ENCODE assay signal across 2 cellular contexts in genomic region chr3:28915711-28916481, GRCh38.
TF ChIP-seq lines count a peak whose summit lies in the region.

No MANE protein-coding gene starts in this region.

TF ChIP-seq in SK-N-SH treated with all-trans-retinoic acid at 6 μM for 48 hours, 23 proteins besides CTCF, POLR2A, EP300 and RAD21 (continued from another document):
- TF ChIP-seq CREB5 (CRISPR knock-in tag; IDR thresholded peaks at IDR 0.05; ENCODE audit: low read depth) = no peak
- no peak for TF ChIP-seq ZNF565 (CRISPR knock-in tag; conservative IDR thresholded peaks at IDR 0.05; ENCODE audit: low read depth)
- no peak for TF ChIP-seq PPARA (CRISPR knock-in tag; IDR thresholded peaks at IDR 0.05; ENCODE audit: borderline replicate concordance)

TF ChIP-seq in HepG2, 621 proteins besides CTCF, POLR2A, EP300 and RAD21 (continued from another document):
- TF ChIP-seq SNAPC4 (CRISPR knock-in tag; IDR thresholded peaks at IDR 0.05) = no peak
- TF ChIP-seq HNF4G (IDR thresholded peaks at IDR 0.05; ENCODE audit: borderline replicate concordance, low read depth, low read length) = no peak
- TF ChIP-seq HNF4G (CRISPR knock-in tag; IDR thresholded peaks at IDR 0.05; ENCODE audit: borderline replicate concordance, low read depth) = no peak
TF ChIP-seq in HepG2: peak in this region for 0.
